33 cellular contexts compared by ENCODE assay signal in the genomic region with DNA sequence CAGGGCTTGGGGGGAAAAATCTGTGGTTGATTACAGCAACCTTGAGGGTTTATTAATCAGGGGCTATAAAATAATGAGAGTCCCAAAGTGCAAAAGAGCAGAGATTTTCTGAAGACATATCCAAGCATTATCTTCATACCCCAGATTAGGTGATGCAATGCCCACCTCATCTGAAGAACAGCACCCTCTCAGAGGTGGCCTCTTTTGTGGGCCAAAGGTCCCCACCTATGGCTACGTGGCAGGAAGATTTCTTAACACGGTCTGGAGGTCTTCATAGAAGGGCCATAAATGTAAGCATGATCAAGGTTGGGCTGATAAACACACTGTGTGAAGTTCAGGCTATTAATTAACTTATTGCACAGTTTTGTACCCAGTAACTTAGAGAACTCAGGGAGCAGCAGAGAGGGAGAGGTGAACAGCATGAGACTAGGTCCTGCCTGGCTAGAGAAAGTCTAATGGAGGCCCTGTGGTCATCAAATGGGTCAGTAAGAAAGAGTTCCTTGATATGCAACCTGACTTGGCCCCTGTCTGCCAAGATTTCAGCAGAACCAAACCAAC. TPM values are rescaled to one million over a fixed set of nuclear protein-coding genes. Genes with fewer than 3 reads are reported as not detected.
"Had no signal": no experiment of that assay in that cellular context is flagged by ENCODE, and none has a peak within 500 bp of the region (broad histone marks: within the 10 kb centered on the region; RNA-seq: fewer than 3 reads in every experiment).

No MANE protein-coding gene starts in this region.

- FAIRE-seq: RCC 7860 had no signal

- H3K4me3 Mint-ChIP-seq: activated B cell treated with CpG ODN at 0.5 μM for 24 hours; activated CD4-positive, alpha-beta memory T cell treated with anti-CD3 and anti-CD28 coated beads for 36 hours; activated naive CD8-positive, alpha-beta T cell treated with anti-CD3 and anti-CD28 coated beads for 36 hours had no signal

- H3K4me1 Mint-ChIP-seq: activated naive CD8-positive, alpha-beta T cell treated with anti-CD3 and anti-CD28 coated beads for 36 hours had no signal

- H3K27me3 ChIP-seq: brain microvascular endothelial cell had no signal

- H3K36me3 ChIP-seq: brain microvascular endothelial cell, MG63 had no signal

- H3K27ac Mint-ChIP-seq: activated B cell treated with CpG ODN at 0.5 μM for 24 hours; activated CD4-positive, alpha-beta memory T cell treated with anti-CD3 and anti-CD28 coated beads for 36 hours; activated naive CD8-positive, alpha-beta T cell treated with anti-CD3 and anti-CD28 coated beads for 36 hours had no signal

- DNase-seq: activated B cell treated with CpG ODN at 0.5 μM for 24 hours; activated CD4-positive, alpha-beta memory T cell treated with anti-CD3 and anti-CD28 coated beads for 36 hours; activated CD4-positive, alpha-beta T cell treated with anti-CD3 and anti-CD28 coated beads for 4 hours; activated CD4-positive, alpha-beta T cell treated with anti-CD3 and anti-CD28 coated beads, Interleukin-2, amount 50 U/mL, for 1 hour; activated CD4-positive, CD25-positive, alpha-beta regulatory T cell treated with anti-CD3 and anti-CD28 coated beads, Interleukin-2, amount 50 U/mL, for 72 hours; activated CD8-positive, alpha-beta memory T cell treated with anti-CD3 and anti-CD28 coated beads, Interleukin-2, amount 50 U/mL, for 4 hours; activated effector memory CD4-positive, alpha-beta T cell treated with Interleukin-2 at 50 U/mL for 16 hours; activated naive CD4-positive, alpha-beta T cell; activated naive CD4-positive, alpha-beta T cell treated with anti-CD3 and anti-CD28 coated beads, Interleukin-2, amount 50 U/mL, for 16 hours; activated naive CD8-positive, alpha-beta T cell treated with anti-CD3 and anti-CD28 coated beads for 36 hours; activated T-cell treated with anti-CD3 and anti-CD28 coated beads, Interleukin-2, amount 50 U/mL, for 48 hours; amniotic stem cell; aorta; brain microvascular endothelial cell; Kasumi-1; KG1; MG63; NCI-H1048; NCI-H1105 treated with DMSO at 0.1 percent for 48 hours; NCI-H1436; NCI-H1694; NCI-H2029; NCI-H345; NCI-H524 treated with DMSO at 0.1 percent for 48 hours; PC-3; Right ventricle myocardium superior; SW 1271; T-helper 1 cell; T-helper 2 cell; T-helper 9 cell had no signal

- H3K27ac ChIP-seq: brain microvascular endothelial cell, VCaP had no signal

- H3K9me3 Mint-ChIP-seq: activated B cell treated with CpG ODN at 0.5 μM for 24 hours; activated CD4-positive, alpha-beta memory T cell treated with anti-CD3 and anti-CD28 coated beads for 36 hours; activated naive CD8-positive, alpha-beta T cell treated with anti-CD3 and anti-CD28 coated beads for 36 hours had no signal

- H3K36me3 Mint-ChIP-seq: activated CD4-positive, alpha-beta memory T cell treated with anti-CD3 and anti-CD28 coated beads for 36 hours; activated naive CD8-positive, alpha-beta T cell treated with anti-CD3 and anti-CD28 coated beads for 36 hours had no signal

- ATAC-seq: PC-3 had no signal

- H3K4me3 ChIP-seq: MG63 had no signal

- H3K27me3 Mint-ChIP-seq: activated B cell treated with CpG ODN at 0.5 μM for 24 hours; activated CD4-positive, alpha-beta memory T cell treated with anti-CD3 and anti-CD28 coated beads for 36 hours; activated naive CD8-positive, alpha-beta T cell treated with anti-CD3 and anti-CD28 coated beads for 36 hours had no signal

- H3K9me3 ChIP-seq: MG63 had no signal

RNA-seq across cellular contexts. Expression of a gene that starts 29.6 kb away (rescaled TPM):
- total RNA-seq: activated B cell treated with CpG ODN at 0.5 μM for 24 hours; activated CD4-positive, alpha-beta memory T cell treated with anti-CD3 and anti-CD28 coated beads for 36 hours; activated naive CD8-positive, alpha-beta T cell treated with anti-CD3 and anti-CD28 coated beads for 36 hours; aorta; NCI-H460; PC-3; Right ventricle myocardium superior had no signal

RNA-seq across cellular contexts. Expression of a gene that starts 33.6 kb away (rescaled TPM):
- total RNA-seq: activated B cell treated with CpG ODN at 0.5 μM for 24 hours; activated CD4-positive, alpha-beta memory T cell treated with anti-CD3 and anti-CD28 coated beads for 36 hours; activated naive CD8-positive, alpha-beta T cell treated with anti-CD3 and anti-CD28 coated beads for 36 hours; NCI-H460; PC-3 had no signal
